Comparison of ENCODE assay signal across 19 cellular contexts in genomic region chr20:23415555-23415954, GRCh38. TPM values are rescaled to one million over a fixed set of nuclear protein-coding genes. Genes with fewer than 3 reads are reported as not detected.
DNase-seq lines count a peak whose midpoint lies in the region; ATAC-seq and TF ChIP-seq lines count a peak whose summit lies in the region.
"Had no signal": no experiment of that assay in that cellular context is flagged by ENCODE, and none has a peak within 500 bp of the region (broad histone marks: within the 10 kb centered on the region; RNA-seq: fewer than 3 reads in every experiment).

No MANE protein-coding gene starts in this region.

- H3K27me3 Mint-ChIP-seq in activated naive CD4-positive, alpha-beta T cell treated with anti-CD3 and anti-CD28 coated beads, Interleukin-2, amount 10 ng/mL, durations not matched to agents 7 days and 5 days: no peaks in the 10 kb centered on the region
- H3K27me3 Mint-ChIP-seq in T-helper 17 cell: no peaks in the 10 kb centered on the region

- intact Hi-C loops in esophagus muscularis mucosa (cut with DNase I): loop anchor here (5.0 kb wide), 1 partner anchor 48 kb away; no protein-coding TSS in a partner anchor
- intact Hi-C loops in testis (cut with DNase I; ENCODE audit: low total_unique reads): no loop called here

- H3K36me3 ChIP-seq in esophagus muscularis mucosa (no peaks in the 10 kb centered on the region), testis (ENCODE audit: low read depth, missing control alignments) (no peaks in the 10 kb centered on the region)

- H3K27me3 ChIP-seq in esophagus muscularis mucosa: no peaks in the 10 kb centered on the region
- no peaks in the 10 kb centered on the region for H3K27me3 ChIP-seq in testis

- no peak overlapping the region for H3K27ac ChIP-seq in esophagus muscularis mucosa (replicated peaks in 1 of 4)
- H3K27ac ChIP-seq in testis: peak overlapping the region; percentile 66 to 67
- H3K27ac ChIP-seq: C4-2B, GM23248 had no signal

- H3K4me3 Mint-ChIP-seq in activated naive CD4-positive, alpha-beta T cell treated with anti-CD3 and anti-CD28 coated beads, Interleukin-2, amount 10 ng/mL, durations not matched to agents 7 days and 5 days: no peak overlapping the region
- H3K4me3 Mint-ChIP-seq in T-helper 17 cell: no peak overlapping the region

- TF ChIP-seq EP300 in esophagus muscularis mucosa (IDR thresholded peaks at IDR 0.05): no peak

- DNase-seq in activated naive CD4-positive, alpha-beta T cell treated with anti-CD3 and anti-CD28 coated beads, Interleukin-2, amount 10 ng/mL, durations not matched to agents 7 days and 5 days: no peak
- DNase-seq in activated naive CD4-positive, alpha-beta T cell treated with anti-CD3 and anti-CD28 coated beads, Interleukin-2, amount 50 U/mL, for 16 hours: no peak
- DNase-seq in T-helper 17 cell: no peak
- DNase-seq in esophagus muscularis mucosa (ENCODE audit: extremely low spot score): peak; percentile 64
- no peak for DNase-seq in testis
- no peak for DNase-seq in A172 (ENCODE audit: low spot score)
- no peak for DNase-seq in NCI-H1436 (lab: John Stamatoyannopoulos, UW)
- DNase-seq: COR-L47, GF-D8, HCEC 1CT, MV-4-11, NCI-H1436 treated with DMSO at 0.1 percent for 48 hours, NCI-H2107, NCI-H2227 treated with DMSO at 0.1 percent for 48 hours, NCI-H524 had no signal

- ATAC-seq in T-helper 17 cell: no peak

- no peaks in the 10 kb centered on the region for H3K9me3 Mint-ChIP-seq in activated naive CD4-positive, alpha-beta T cell treated with anti-CD3 and anti-CD28 coated beads, Interleukin-2, amount 10 ng/mL, durations not matched to agents 7 days and 5 days

- no peak for TF ChIP-seq CTCF in esophagus muscularis mucosa (IDR thresholded peaks at IDR 0.05)
- no peak for TF ChIP-seq CTCF in testis (IDR thresholded peaks at IDR 0.05)

- H3K36me3 Mint-ChIP-seq in activated naive CD4-positive, alpha-beta T cell treated with anti-CD3 and anti-CD28 coated beads, Interleukin-2, amount 10 ng/mL, durations not matched to agents 7 days and 5 days: peaks cover 5% of the 10 kb centered on the region
- no peaks in the 10 kb centered on the region for H3K36me3 Mint-ChIP-seq in T-helper 17 cell (ENCODE audit: low read depth)

- WGBS in esophagus muscularis mucosa: 89% methylated on average over 5 of the region's 5 CpGs
- 43 to 66% methylated on average over 5 of the region's 5 CpGs for WGBS in testis, 2 donors

- peak overlapping the region; percentile 60 for H3K27ac Mint-ChIP-seq in activated naive CD4-positive, alpha-beta T cell treated with anti-CD3 and anti-CD28 coated beads, Interleukin-2, amount 10 ng/mL, durations not matched to agents 7 days and 5 days
- H3K27ac Mint-ChIP-seq in T-helper 17 cell: peak overlapping the region; percentile 39

- H3K4me3 ChIP-seq in esophagus muscularis mucosa: no peak overlapping the region
- no peak overlapping the region for H3K4me3 ChIP-seq in testis
- H3K4me3 ChIP-seq: GM23248 had no signal

- H3K4me1 Mint-ChIP-seq in activated naive CD4-positive, alpha-beta T cell treated with anti-CD3 and anti-CD28 coated beads, Interleukin-2, amount 10 ng/mL, durations not matched to agents 7 days and 5 days: peaks cover 46% of the 10 kb centered on the region
- H3K4me1 Mint-ChIP-seq in T-helper 17 cell: peaks cover 32% of the 10 kb centered on the region

- TF ChIP-seq POLR2A in esophagus muscularis mucosa (IDR thresholded peaks at IDR 0.05; ENCODE audit: low read depth): no peak
- no peak for TF ChIP-seq POLR2A in testis (IDR thresholded peaks at IDR 0.05)

- CTCF ChIA-PET in activated naive CD4-positive, alpha-beta T cell treated with anti-CD3 and anti-CD28 coated beads, Interleukin-2, amount 10 ng/mL, durations not matched to agents 7 days and 5 days (lab: Charles Lee): interaction anchor here (0.9 to 1.0 kb wide), 2 partner anchors 15 to 66 kb away, joined by 4 read pairs; no protein-coding TSS in a partner anchor

- H3K9me3 ChIP-seq in T-helper 17 cell (ENCODE audit: control insufficient read depth, low read length, poor library complexity, severe bottlenecking): no peaks in the 10 kb centered on the region
- H3K9me3 ChIP-seq in esophagus muscularis mucosa: no peaks in the 10 kb centered on the region
- H3K9me3 ChIP-seq in testis: no peaks in the 10 kb centered on the region

- peaks cover 31 to 72% (median 65%) of the 10 kb centered on the region in 4 donors for H3K4me1 ChIP-seq in esophagus muscularis mucosa
- H3K4me1 ChIP-seq in testis: peaks cover 42% of the 10 kb centered on the region

RNA-seq across cellular contexts. Expression of gene NAPB, which starts 5.7 kb away (rescaled TPM):
- total RNA-seq in T-helper 17 cell (10 to 100 TPM in 1 of 2 donors, 1 to 10 TPM in 1; 8.5 to 12.3 TPM), esophagus muscularis mucosa (10 to 100 TPM; 13.7 to 18.7 (median 15.2) TPM), testis (10 to 100 TPM; 37.8 to 40.4 TPM)
- 14.7 TPM for polyA plus RNA-seq in testis (ENCODE audit: insufficient read depth, low read depth, low replicate concordance)
- 6.4 and 6.6 TPM in 2 replicates for total RNA-seq in A172 (2014; rRNA removed; shearing (Covaris generic))

RNA-seq across cellular contexts. Expression of gene CSTL1, which starts 23.9 kb away (rescaled TPM):
- total RNA-seq in T-helper 17 cell: not detected
- total RNA-seq in esophagus muscularis mucosa: not detected
- total RNA-seq in testis: 1 to 10 TPM; 2.0 to 8.9 TPM
- polyA plus RNA-seq in testis (ENCODE audit: insufficient read depth, low read depth, low replicate concordance): 9.3 TPM
- not detected in 2 replicates for total RNA-seq in A172 (2014; rRNA removed; shearing (Covaris generic))
- total RNA-seq: A673, Daoy, GM23248 had no signal
- polyA plus RNA-seq: GM23248 had no signal

RNA-seq across cellular contexts. Expression of gene CST11, which starts 37.1 kb away (rescaled TPM):
- not detected for total RNA-seq in T-helper 17 cell
- total RNA-seq in esophagus muscularis mucosa: not detected
- total RNA-seq in testis: not detected
- not detected for polyA plus RNA-seq in testis (ENCODE audit: insufficient read depth, low read depth, low replicate concordance)
- total RNA-seq in A172 (2014; rRNA removed; shearing (Covaris generic)): not detected in 2 replicates
- total RNA-seq: A673, Daoy, GM23248 had no signal
- polyA plus RNA-seq: GM23248 had no signal

RNA-seq across cellular contexts. Expression of gene GZF1, which starts 53.6 kb away (rescaled TPM):
- 10 to 100 TPM; 27.7 to 28.5 TPM for total RNA-seq in T-helper 17 cell
- 10 to 100 TPM; 10.4 to 22.8 (median 21.0) TPM for total RNA-seq in esophagus muscularis mucosa
- total RNA-seq in testis: 10 to 100 TPM; 46.1 to 47.4 TPM
- polyA plus RNA-seq in testis (ENCODE audit: insufficient read depth, low read depth, low replicate concordance): 32.4 TPM
- total RNA-seq in A172 (2014; rRNA removed; shearing (Covaris generic)): 18.7 and 22.7 TPM in 2 replicates

Comparison
In these comparisons a context has a peak if more than half of its experiments do, and no peak if none do; other contexts are left out.
1. H3K27ac ChIP-seq: peak in testis (2 of 2); none in esophagus muscularis mucosa (0 of 4).